In genomic region chr15:100733088-100733487, GRCh38 we compare ENCODE assay signal across 15 cellular contexts.
DNase-seq lines count a peak whose midpoint lies in the region; ATAC-seq, FAIRE-seq and TF ChIP-seq lines count a peak whose summit lies in the region.
"Had no signal": no experiment of that assay in that cellular context is flagged by ENCODE, and none has a peak within 500 bp of the region (broad histone marks: within the 10 kb centered on the region; RNA-seq: fewer than 3 reads in every experiment).

No MANE protein-coding gene starts in this region.

- 46% methylated on average over 6 of the region's 6 CpGs for WGBS in HepG2 (ENCODE audit: low lambda C conversion rate)

- H3K4me3 ChIP-seq in AG04449 (ENCODE audit: low read depth, low read length) (no peak overlapping the region), HepG2 (replicated peaks in 1 of 3; ENCODE audit: insufficient read depth in 1 of 3, low read depth in 2 of 3, low read length in 3 of 3) (no peak overlapping the region)
- H3K4me3 ChIP-seq: SJCRH30, skin epidermis had no signal

- no peaks in the 10 kb centered on the region for H3K36me3 ChIP-seq in HepG2 (replicated peaks in 1 of 2; ENCODE audit: control insufficient read depth in 1 of 2, insufficient read depth in 2 of 2, low read length in 2 of 2)
- H3K36me3 ChIP-seq: SJCRH30 had no signal

- no TSS peak for BruUV-seq in HepG2 (replicated peaks; lab: Mats Ljungman, UMichigan)

- peaks cover 0 to 8% of the 10 kb centered on the region in 2 experiments; a peak in 3 of 5 replicates for H3K27me3 ChIP-seq in HepG2 (ENCODE audit: control insufficient read depth in 1 of 2, insufficient read depth in 2 of 2, low read length in 2 of 2)
- H3K27me3 ChIP-seq: SJCRH30 had no signal

- no peak for TF ChIP-seq RAD21 in HepG2 (CRISPR knock-in tag; IDR thresholded peaks at IDR 0.05)

- in situ Hi-C loops in HepG2 (cut with HindIII; ENCODE audit: extremely low pct_ligation_motif_present, low pct_unique_long_range_greater_than_20kb) = no loop called here

- no peaks in the 10 kb centered on the region for H4K20me1 ChIP-seq in HepG2 (ENCODE audit: insufficient read depth, low read length)

- ATAC-seq in HepG2 (no peak), HG03439 (IDR thresholded peaks at IDR 0.05; ENCODE audit: unreplicated experiment) (no peak)
- ATAC-seq: activated naive CD4-positive, alpha-beta T cell treated with anti-CD3 and anti-CD28 coated beads, Interleukin-2, amount 50 U/mL, for 72 hours; esophagus mucosa; stimulated activated effector memory CD8-positive, alpha-beta T cell treated with anti-CD3 and anti-CD28 coated beads, Interleukin-12 subunit alpha, Interleukin-12 subunit beta, amount 100 ng/mL, for 72 hours had no signal

- H3K9ac ChIP-seq in HepG2 (ENCODE audit: insufficient read depth, low read depth, low read length) = no peak overlapping the region

- no peak overlapping the region for H3K27ac ChIP-seq in HepG2 (ENCODE audit: extremely low read length, insufficient read depth, low read length)
- H3K27ac ChIP-seq: SJCRH30 had no signal

- TF ChIP-seq POLR2A in HepG2 (IDR thresholded peaks at IDR 0.05; ENCODE audit: insufficient read depth in 1 of 2, low read depth in 2 of 2, low read length in 2 of 2) = no peak

- no peaks in the 10 kb centered on the region for H3K9me3 ChIP-seq in HepG2 (ENCODE audit: low read length)
- H3K9me3 ChIP-seq: SJCRH30 had no signal

- peaks cover 28% of the 10 kb centered on the region for H3K4me1 ChIP-seq in HepG2 (ENCODE audit: insufficient read depth, low read length)

- no peaks in the 10 kb centered on the region for H3K79me2 ChIP-seq in HepG2 (ENCODE audit: insufficient read depth, low read length)

- POLR2A ChIA-PET in AG04449 (lab: Yijun Ruan, JAX) = interaction anchor here (0.6 to 1.0 kb wide), 2 partner anchors 43 to 135 kb away, joined by 3 read pairs; no protein-coding TSS in a partner anchor
- POLR2A ChIA-PET in HepG2 (lab: Yijun Ruan, JAX) = no interaction called here

- intact Hi-C loops in HepG2 (cut with micrococcal nuclease; ENCODE audit: unreplicated experiment) = no loop called here

- FAIRE-seq in HepG2 (lab: Jason Lieb, UNC) = no peak

- DNase-seq in AG04449 (ENCODE audit: low read depth, low spot score) (peak; percentile 33), LHCN-M2 (ENCODE audit: low read depth) (peak; percentile 35), dedifferentiated amniotic fluid mesenchymal stem cell (ENCODE audit: extremely low spot score) (peak; percentile 80), HepG2 (ENCODE audit: low spot score) (no peak), KG1 (lab: John Stamatoyannopoulos, UW) (no peak), Kasumi-1 (lab: John Stamatoyannopoulos, UW) (no peak), NCI-H1436 treated with DMSO at 0.1 percent for 48 hours (lab: John Stamatoyannopoulos, UW) (no peak)
- DNase-seq: activated CD4-positive, alpha-beta T cell treated with anti-CD3 and anti-CD28 coated beads for 1 hour; NCI-H345; SJCRH30 had no signal

- H2AFZ ChIP-seq in HepG2 (ENCODE audit: low read length) = no peak overlapping the region

- TF ChIP-seq CTCF in AG04449 (IDR thresholded peaks at IDR 0.05; ENCODE audit: insufficient read depth, low read length, missing control alignments) = no peak
- no peak for TF ChIP-seq CTCF in HepG2 (CRISPR knock-in tag; IDR thresholded peaks at IDR 0.05)

- no peak overlapping the region for H3K4me2 ChIP-seq in HepG2 (ENCODE audit: low read depth, low read length)

- CTCF ChIA-PET in AG04449 (lab: Yijun Ruan, JAX) (interaction anchor here (1.2 to 2.8 kb wide), 3 partner anchors 139 to 275 kb away, joined by 3 to 10 read pairs (median 4); no protein-coding TSS in a partner anchor), HepG2 (lab: Yijun Ruan, JAX; ENCODE audit: low intra/inter-chr PET ratio, low total read pairs) (no interaction called here)

- TF ChIP-seq EP300 in HepG2 (IDR thresholded peaks at IDR 0.05; ENCODE audit: low read depth in 2 of 2, low read length in 2 of 2) (no peak), HepG2 (CRISPR knock-in tag; IDR thresholded peaks at IDR 0.05; ENCODE audit: borderline replicate concordance) (no peak)

TF ChIP-seq in HepG2, 621 proteins besides CTCF, POLR2A, EP300 and RAD21:
- no peak for TF ChIP-seq HDAC1 (CRISPR knock-in tag; IDR thresholded peaks at IDR 0.05)
- 0 out of 2 replicates have a peak, but pooled peaks have one; percentile 39 for TF ChIP-seq ZNF3 (CRISPR knock-in tag; IDR thresholded peaks at IDR 0.05)
- no peak for TF ChIP-seq BRD4 (CRISPR knock-in tag; IDR thresholded peaks at IDR 0.05)
- no peak for TF ChIP-seq SRY (CRISPR knock-in tag; IDR thresholded peaks at IDR 0.05)
- peak; percentile 47 for TF ChIP-seq TEAD3 (CRISPR knock-in tag; optimal IDR thresholded peaks at IDR 0.05; ENCODE audit: borderline replicate concordance)
- TF ChIP-seq ZNF280D (CRISPR knock-in tag; IDR thresholded peaks at IDR 0.05) = no peak
- peak; percentile 55; the same call in 1 of the 2 replicates for TF ChIP-seq RBAK (CRISPR knock-in tag; IDR thresholded peaks at IDR 0.05)
- TF ChIP-seq IRF2 (CRISPR knock-in tag; IDR thresholded peaks at IDR 0.05) = no peak
- no peak for TF ChIP-seq GFI1 (CRISPR knock-in tag; IDR thresholded peaks at IDR 0.05; ENCODE audit: borderline replicate concordance)
- TF ChIP-seq MAF1 (CRISPR knock-in tag; IDR thresholded peaks at IDR 0.05; ENCODE audit: borderline replicate concordance) = no peak

Comparison
In these comparisons a context has a peak if more than half of its experiments do, and no peak if none do; other contexts are left out.
1. DNase-seq: peak in AG04449 (single experiment), LHCN-M2 (single experiment) and dedifferentiated amniotic fluid mesenchymal stem cell (single experiment); none in HepG2 (single experiment), KG1 (single experiment), Kasumi-1 (0 of 2) and NCI-H1436 treated with DMSO at 0.1 percent for 48 hours (single experiment).